ENCODE assay signal across 8 cellular contexts in genomic region chr17:50274142-50274944, GRCh38. TPM values are rescaled to one million over a fixed set of nuclear protein-coding genes. Genes with fewer than 3 reads are reported as not detected.
A peak's percentile ranks its signal among the peaks of the same experiment; 100 is the strongest.
DNase-seq lines count a peak whose midpoint lies in the region; ATAC-seq lines count a peak whose summit lies in the region.

TSS of gene TMEM92 (plus strand) at chr17:50274466. CDS start at chr17:50274502, 36 bp downstream.

- no peak within 1 kb of the TSS for H3K27ac Mint-ChIP-seq in T-helper 17 cell
- peak within 1 kb of the TSS; percentile 31 for H3K27ac Mint-ChIP-seq in stimulated activated naive B cell treated with anti-CD40 and anti-IgM and Interleukin-4, amounts not matched to agents 10 μg/mL and 1 μg/mL and 100 μg/mL, for 72 hours

- peak; percentile 22 to 33 for DNase-seq in activated CD4-positive, alpha-beta T cell treated with anti-CD3 and anti-CD28 coated beads, Interleukin-2, amount 50 U/mL, for 48 hours
- no peak for DNase-seq in activated CD4-positive, alpha-beta T cell treated with anti-CD3 and anti-CD28 coated beads for 1 hour
- DNase-seq in T-helper 17 cell (no peak), SIG-M5 (lab: John Stamatoyannopoulos, UW) (no peak)
- DNase-seq in stimulated activated naive B cell treated with anti-CD40 and anti-IgM and Interleukin-4, amounts not matched to agents 10 μg/mL and 1 μg/mL and 100 μg/mL, for 72 hours: no peak

- peaks cover 49% of the 10 kb centered on the region for H3K27me3 Mint-ChIP-seq in T-helper 17 cell
- peaks cover 54 to 72% of the 10 kb centered on the region in 2 donors for H3K27me3 Mint-ChIP-seq in stimulated activated naive B cell treated with anti-CD40 and anti-IgM and Interleukin-4, amounts not matched to agents 10 μg/mL and 1 μg/mL and 100 μg/mL, for 72 hours

- ATAC-seq in T-helper 17 cell: no peak
- no peak for ATAC-seq in stimulated activated naive B cell treated with anti-CD40 and anti-IgM and Interleukin-4, amounts not matched to agents 10 μg/mL and 1 μg/mL and 100 μg/mL, for 72 hours (replicated peaks)
- no peak for ATAC-seq in HG03457 (IDR thresholded peaks at IDR 0.05; ENCODE audit: unreplicated experiment)
- no peak for ATAC-seq in GM18520 (IDR thresholded peaks at IDR 0.05; ENCODE audit: unreplicated experiment)

- no peaks in the 10 kb centered on the region for H3K9me3 ChIP-seq in T-helper 17 cell (ENCODE audit: control insufficient read depth, low read length, poor library complexity, severe bottlenecking)

- peaks cover 12% of the 10 kb centered on the region for H3K4me1 Mint-ChIP-seq in T-helper 17 cell
- H3K4me1 Mint-ChIP-seq in stimulated activated naive B cell treated with anti-CD40 and anti-IgM and Interleukin-4, amounts not matched to agents 10 μg/mL and 1 μg/mL and 100 μg/mL, for 72 hours: peaks cover 17 to 22% of the 10 kb centered on the region in 2 donors

- H3K4me3 ChIP-seq in iPS-11a (ENCODE audit: low read depth, low read length): peak within 1 kb of the TSS; percentile 40

- H3K36me3 Mint-ChIP-seq in T-helper 17 cell (ENCODE audit: low read depth): peaks cover 11% of the 10 kb centered on the region
- H3K36me3 Mint-ChIP-seq in stimulated activated naive B cell treated with anti-CD40 and anti-IgM and Interleukin-4, amounts not matched to agents 10 μg/mL and 1 μg/mL and 100 μg/mL, for 72 hours: no peaks in the 10 kb centered on the region

- H3K4me3 Mint-ChIP-seq in T-helper 17 cell: peak within 1 kb of the TSS; percentile 28
- peak within 1 kb of the TSS; percentile 5 to 47 for H3K4me3 Mint-ChIP-seq in stimulated activated naive B cell treated with anti-CD40 and anti-IgM and Interleukin-4, amounts not matched to agents 10 μg/mL and 1 μg/mL and 100 μg/mL, for 72 hours

- H3K9me3 Mint-ChIP-seq in stimulated activated naive B cell treated with anti-CD40 and anti-IgM and Interleukin-4, amounts not matched to agents 10 μg/mL and 1 μg/mL and 100 μg/mL, for 72 hours: no peaks in the 10 kb centered on the region

RNA-seq across cellular contexts. Expression of gene TMEM92, which starts in this region (rescaled TPM):
- not detected for total RNA-seq in T-helper 17 cell

Comparison
In these comparisons a context has a peak if more than half of its experiments do, and no peak if none do; other contexts are left out.
1. DNase-seq: peak in activated CD4-positive, alpha-beta T cell treated with anti-CD3 and anti-CD28 coated beads, Interleukin-2, amount 50 U/mL, for 48 hours (2 of 2); none in activated CD4-positive, alpha-beta T cell treated with anti-CD3 and anti-CD28 coated beads for 1 hour (single experiment), T-helper 17 cell (0 of 3), stimulated activated naive B cell treated with anti-CD40 and anti-IgM and Interleukin-4, amounts not matched to agents 10 μg/mL and 1 μg/mL and 100 μg/mL, for 72 hours (single experiment) and SIG-M5 (single experiment).